ENCODE assay signal across 16 cellular contexts in genomic region chr5:19795218-19795617, GRCh38.
DNase-seq lines count a peak whose midpoint lies in the region; ATAC-seq, FAIRE-seq and TF ChIP-seq lines count a peak whose summit lies in the region.
"Had no signal": no experiment of that assay in that cellular context is flagged by ENCODE, and none has a peak within 500 bp of the region (broad histone marks: within the 10 kb centered on the region; RNA-seq: fewer than 3 reads in every experiment).

No MANE protein-coding gene starts in this region.

- H3K27ac Mint-ChIP-seq in astrocyte (ENCODE audit: unreplicated experiment): no peak overlapping the region
- H3K27ac Mint-ChIP-seq: activated naive CD4-positive, alpha-beta T cell treated with anti-CD3 and anti-CD28 coated beads, Interleukin-2, amount 50 U/mL, for 72 hours had no signal

- no peaks in the 10 kb centered on the region for H3K36me3 ChIP-seq in BE2C
- no peaks in the 10 kb centered on the region for H3K36me3 ChIP-seq in astrocyte (ENCODE audit: insufficient read depth, low read length)
- H3K36me3 ChIP-seq: left ventricle myocardium inferior, prostate gland, thoracic aorta had no signal

- H3K36me3 Mint-ChIP-seq in astrocyte (ENCODE audit: low read depth, unreplicated experiment): no peaks in the 10 kb centered on the region
- H3K36me3 Mint-ChIP-seq: activated naive CD4-positive, alpha-beta T cell treated with anti-CD3 and anti-CD28 coated beads, Interleukin-2, amount 50 U/mL, for 72 hours had no signal

- H3K9me3 Mint-ChIP-seq in astrocyte (ENCODE audit: unreplicated experiment): no peaks in the 10 kb centered on the region

- peaks cover 3% of the 10 kb centered on the region for H3K27me3 Mint-ChIP-seq in astrocyte (ENCODE audit: low read depth, unreplicated experiment)

- no peaks in the 10 kb centered on the region for H3K4me1 Mint-ChIP-seq in astrocyte (ENCODE audit: low read depth, unreplicated experiment)

- TF ChIP-seq CTCF in BE2C (IDR thresholded peaks at IDR 0.05; ENCODE audit: low read depth, low read length) (peak; percentile 70), astrocyte (IDR thresholded peaks at IDR 0.05; ENCODE audit: insufficient read depth, low read depth, low read length) (no peak)

- H3K4me1 ChIP-seq in BE2C (no peaks in the 10 kb centered on the region), astrocyte (ENCODE audit: insufficient read depth, low read length) (no peaks in the 10 kb centered on the region)
- H3K4me1 ChIP-seq: left ventricle myocardium inferior, prostate gland had no signal

- H3K4me3 ChIP-seq in BE2C (ENCODE audit: low read depth, low read length) (no peak overlapping the region), astrocyte (ENCODE audit: insufficient read depth, low read depth, low read length) (no peak overlapping the region)
- H3K4me3 ChIP-seq: left ventricle myocardium inferior, PC-9, prostate gland, thoracic aorta had no signal

- no peak overlapping the region for H3K27ac ChIP-seq in astrocyte (ENCODE audit: low read depth, low read length)
- H3K27ac ChIP-seq: left ventricle myocardium inferior, PC-9, prostate gland, thoracic aorta had no signal

- H3K9me3 ChIP-seq in BE2C: no peaks in the 10 kb centered on the region
- H3K9me3 ChIP-seq in astrocyte (ENCODE audit: insufficient read depth, low read depth, low read length): no peaks in the 10 kb centered on the region
- H3K9me3 ChIP-seq: prostate gland, thoracic aorta had no signal

- no peaks in the 10 kb centered on the region for H3K79me2 ChIP-seq in astrocyte (ENCODE audit: insufficient read depth, low read length)

- H3K4me2 ChIP-seq in astrocyte (ENCODE audit: low read length): no peak overlapping the region
- H3K4me2 ChIP-seq: PC-9 had no signal

- no peak overlapping the region for H2AFZ ChIP-seq in astrocyte (ENCODE audit: low read depth, low read length)
- H2AFZ ChIP-seq: PC-9 had no signal

- no peak for FAIRE-seq in astrocyte (lab: Jason Lieb, UNC)
- FAIRE-seq: endometrium had no signal

- no peak overlapping the region for H3K9ac ChIP-seq in astrocyte (ENCODE audit: low read length)

- no peaks in the 10 kb centered on the region for H4K20me1 ChIP-seq in astrocyte (ENCODE audit: insufficient read depth, low read length)

- H3K4me3 Mint-ChIP-seq in astrocyte (ENCODE audit: unreplicated experiment): no peak overlapping the region

- ATAC-seq in HG03457 (IDR thresholded peaks at IDR 0.05; ENCODE audit: unreplicated experiment): no peak
- ATAC-seq: activated naive CD4-positive, alpha-beta T cell treated with anti-CD3 and anti-CD28 coated beads, Interleukin-2, amount 50 U/mL, for 72 hours had no signal

- DNase-seq in BE2C (peak; percentile 25), HPDE6-E6E7 (ENCODE audit: extremely low spot score) (peak; percentile 9), astrocyte (ENCODE audit: low read depth) (peak; percentile 22), iPS-NIHi11 (ENCODE audit: low spot score) (peak; percentile 29), midbrain (lab: John Stamatoyannopoulos, UW) (no peak), GM19238 (ENCODE audit: insufficient read length, low spot score) (no peak), Ammon's horn (ENCODE audit: low spot score) (no peak)
- DNase-seq: activated CD4-positive, alpha-beta T cell treated with anti-CD3 and anti-CD28 coated beads for 48 hours; left ventricle myocardium inferior; NCI-H1417 treated with DMSO at 0.1 percent for 48 hours; PC-9 had no signal

- H3K27me3 ChIP-seq in BE2C (no peaks in the 10 kb centered on the region), astrocyte (ENCODE audit: insufficient read depth, low read length) (no peaks in the 10 kb centered on the region)

Comparison
In these comparisons a context has a peak if more than half of its experiments do, and no peak if none do; other contexts are left out.
1. DNase-seq: peak in BE2C (single experiment), HPDE6-E6E7 (single experiment), astrocyte (single experiment) and iPS-NIHi11 (single experiment); none in midbrain (single experiment), GM19238 (single experiment) and Ammon's horn (single experiment).